ENCODE assay signal across 39 cellular contexts in genomic region chr22:47080100-47080499, GRCh38.
"Had no signal": no experiment of that assay in that cellular context is flagged by ENCODE, and none has a peak within 500 bp of the region (broad histone marks: within the 10 kb centered on the region; RNA-seq: fewer than 3 reads in every experiment).

No MANE protein-coding gene starts in this region.

- H3K27ac Mint-ChIP-seq: activated naive CD4-positive, alpha-beta T cell treated with anti-CD3 and anti-CD28 coated beads for 36 hours; activated naive CD4-positive, alpha-beta T cell treated with anti-CD3 and anti-CD28 coated beads, Interleukin-2, amount 10 ng/mL, durations not matched to agents 7 days and 5 days; activated naive CD4-positive, alpha-beta T cell treated with anti-CD3 and anti-CD28 coated beads, Interleukin-2, amount 50 U/mL, for 24 hours; activated naive CD4-positive, alpha-beta T cell treated with anti-CD3 and anti-CD28 coated beads, Interleukin-2, amount 50 U/mL, for 72 hours; activated naive CD8-positive, alpha-beta T cell; activated naive CD8-positive, alpha-beta T cell treated with anti-CD3 and anti-CD28 coated beads for 36 hours; activated naive CD8-positive, alpha-beta T cell treated with anti-CD3 and anti-CD28 coated beads, Interleukin-2, amount 10 ng/mL, durations not matched to agents 7 days and 5 days; activated naive CD8-positive, alpha-beta T cell treated with anti-CD3 and anti-CD28 coated beads, Interleukin-2, amount 50 U/mL, for 24 hours; activated T-cell treated with anti-CD3 and anti-CD28 coated beads, Interleukin-2, amount 50 U/mL, for 24 hours; activated T-cell treated with anti-CD3 and anti-CD28 coated beads, Interleukin-2, amount 50 U/mL, for 72 hours; activated T-helper 1 cell treated with anti-CD3 and anti-CD28 coated beads, Interleukin-12 subunit alpha, Interleukin-12 subunit beta, Interleukin-2, Interleukin-4 antibody, amounts not matched to agents 30 ng/mL and 10 ng/mL and 1 ng/mL, durations not matched to agents 14 hours and 24 hours and 36 hours; activated T-helper 17 cell treated with anti-CD3 and anti-CD28 coated beads, Interleukin-2, amount 50 U/mL, for 72 hours; activated T-helper 2 cell treated with anti-CD3 and anti-CD28 coated beads, Interferon-gamma antibody, Interleukin-2, Interleukin-4, amounts not matched to agents 10 μg/mL and 5 μg/mL and 100 μg/mL, durations not matched to agents 14 hours and 24 hours and 36 hours; brain had no signal

- FAIRE-seq: astrocyte, bronchial epithelial cell had no signal

- H3K4me3 Mint-ChIP-seq: activated naive CD4-positive, alpha-beta T cell treated with anti-CD3 and anti-CD28 coated beads for 36 hours; activated naive CD4-positive, alpha-beta T cell treated with anti-CD3 and anti-CD28 coated beads, Interleukin-2, amount 10 ng/mL, durations not matched to agents 7 days and 5 days; activated naive CD4-positive, alpha-beta T cell treated with anti-CD3 and anti-CD28 coated beads, Interleukin-2, amount 50 U/mL, for 24 hours; activated naive CD8-positive, alpha-beta T cell; activated naive CD8-positive, alpha-beta T cell treated with anti-CD3 and anti-CD28 coated beads for 36 hours; activated naive CD8-positive, alpha-beta T cell treated with anti-CD3 and anti-CD28 coated beads, Interleukin-2, amount 10 ng/mL, durations not matched to agents 7 days and 5 days; activated naive CD8-positive, alpha-beta T cell treated with anti-CD3 and anti-CD28 coated beads, Interleukin-2, amount 50 U/mL, for 24 hours; activated T-cell treated with anti-CD3 and anti-CD28 coated beads, Interleukin-2, amount 50 U/mL, for 24 hours; activated T-cell treated with anti-CD3 and anti-CD28 coated beads, Interleukin-2, amount 50 U/mL, for 4 hours; activated T-cell treated with anti-CD3 and anti-CD28 coated beads, Interleukin-2, amount 50 U/mL, for 72 hours; activated T-helper 1 cell treated with anti-CD3 and anti-CD28 coated beads, Interleukin-12 subunit alpha, Interleukin-12 subunit beta, Interleukin-2, Interleukin-4 antibody, amounts not matched to agents 30 ng/mL and 10 ng/mL and 1 ng/mL, durations not matched to agents 14 hours and 24 hours and 36 hours; activated T-helper 17 cell treated with anti-CD3 and anti-CD28 coated beads, Interleukin-2, amount 50 U/mL, for 72 hours; brain; central memory CD8-positive, alpha-beta T cell had no signal

- H3K4me3 ChIP-seq: adrenal gland, ascending aorta, body of pancreas, breast epithelium, cardiac muscle cell had no signal

- H3K27me3 Mint-ChIP-seq: activated naive CD4-positive, alpha-beta T cell treated with anti-CD3 and anti-CD28 coated beads, Interleukin-2, amount 10 ng/mL, durations not matched to agents 7 days and 5 days; activated naive CD4-positive, alpha-beta T cell treated with anti-CD3 and anti-CD28 coated beads, Interleukin-2, amount 50 U/mL, for 24 hours; activated naive CD8-positive, alpha-beta T cell; activated naive CD8-positive, alpha-beta T cell treated with anti-CD3 and anti-CD28 coated beads for 36 hours; activated naive CD8-positive, alpha-beta T cell treated with anti-CD3 and anti-CD28 coated beads, Interleukin-2, amount 10 ng/mL, durations not matched to agents 7 days and 5 days; activated naive CD8-positive, alpha-beta T cell treated with anti-CD3 and anti-CD28 coated beads, Interleukin-2, amount 50 U/mL, for 24 hours; activated T-cell treated with anti-CD3 and anti-CD28 coated beads, Interleukin-2, amount 50 U/mL, for 24 hours; activated T-helper 17 cell treated with anti-CD3 and anti-CD28 coated beads, Interleukin-2, amount 50 U/mL, for 72 hours; brain; central memory CD8-positive, alpha-beta T cell had no signal

- H3K36me3 ChIP-seq: adrenal gland, ascending aorta, brain microvascular endothelial cell, breast epithelium, cardiac muscle cell had no signal

- ATAC-seq: activated naive CD4-positive, alpha-beta T cell treated with anti-CD3 and anti-CD28 coated beads, Interleukin-2, amount 50 U/mL, for 72 hours; activated naive CD8-positive, alpha-beta T cell treated with anti-CD3 and anti-CD28 coated beads, Interleukin-2, amount 50 U/mL, for 24 hours; activated T-cell treated with anti-CD3 and anti-CD28 coated beads, Interleukin-2, amount 50 U/mL, for 4 hours; activated T-cell treated with anti-CD3 and anti-CD28 coated beads, Interleukin-2, amount 50 U/mL, for 72 hours; activated T-helper 17 cell treated with anti-CD3 and anti-CD28 coated beads, Interleukin-2, amount 50 U/mL, for 72 hours; body of pancreas had no signal

- DNase-seq: activated effector memory CD4-positive, alpha-beta T cell treated with anti-CD3 and anti-CD28 coated beads, Interleukin-2, amount 50 U/mL, for 16 hours; activated effector memory CD4-positive, alpha-beta T cell treated with Interleukin-2 at 50 U/mL for 16 hours; activated gamma-delta T cell; activated gamma-delta T cell treated with Interleukin-2 at 50 U/mL for 16 hours; activated naive CD4-positive, alpha-beta T cell; activated naive CD4-positive, alpha-beta T cell treated with anti-CD3 and anti-CD28 coated beads for 36 hours; activated naive CD4-positive, alpha-beta T cell treated with anti-CD3 and anti-CD28 coated beads, Interleukin-2, amount 10 ng/mL, durations not matched to agents 7 days and 5 days; activated naive CD4-positive, alpha-beta T cell treated with anti-CD3 and anti-CD28 coated beads, Interleukin-2, amount 50 U/mL, for 16 hours; activated naive CD4-positive, alpha-beta T cell treated with Interleukin-2 at 50 U/mL for 16 hours; activated naive CD8-positive, alpha-beta T cell treated with anti-CD3 and anti-CD28 coated beads for 36 hours; activated naive CD8-positive, alpha-beta T cell treated with anti-CD3 and anti-CD28 coated beads, Interleukin-2, amount 10 ng/mL, durations not matched to agents 7 days and 5 days; activated naive CD8-positive, alpha-beta T cell treated with anti-CD3 and anti-CD28 coated beads, Interleukin-2, amount 50 U/mL, for 24 hours; activated T-cell treated with anti-CD3 and anti-CD28 coated beads, Interleukin-2, amount 50 U/mL, for 24 hours; activated T-cell treated with anti-CD3 and anti-CD28 coated beads, Interleukin-2, amount 50 U/mL, for 4 hours; activated T-cell treated with anti-CD3 and anti-CD28 coated beads, Interleukin-2, amount 50 U/mL, for 48 hours; activated T-cell treated with anti-CD3 and anti-CD28 coated beads, Interleukin-2, amount 50 U/mL, for 72 hours; adrenal gland; amniotic stem cell; amygdala; anterior cingulate cortex; aorta; body of pancreas; brain microvascular endothelial cell; caudate nucleus; central memory CD4-positive, alpha-beta T cell; cerebellar nuclear complex had no signal

- H3K4me1 Mint-ChIP-seq: activated naive CD4-positive, alpha-beta T cell treated with anti-CD3 and anti-CD28 coated beads, Interleukin-2, amount 10 ng/mL, durations not matched to agents 7 days and 5 days; activated naive CD4-positive, alpha-beta T cell treated with anti-CD3 and anti-CD28 coated beads, Interleukin-2, amount 50 U/mL, for 24 hours; activated naive CD8-positive, alpha-beta T cell treated with anti-CD3 and anti-CD28 coated beads, Interleukin-2, amount 10 ng/mL, durations not matched to agents 7 days and 5 days; brain had no signal

- H3K9me3 ChIP-seq: adrenal gland, body of pancreas had no signal

- H3K4me1 ChIP-seq: adrenal gland, ascending aorta, body of pancreas, breast epithelium had no signal

- H3K27me3 ChIP-seq: adrenal gland, ascending aorta, body of pancreas, brain microvascular endothelial cell, breast epithelium, cardiac muscle cell had no signal

- H3K9me3 Mint-ChIP-seq: activated naive CD8-positive, alpha-beta T cell treated with anti-CD3 and anti-CD28 coated beads, Interleukin-2, amount 10 ng/mL, durations not matched to agents 7 days and 5 days; central memory CD8-positive, alpha-beta T cell had no signal

- H3K27ac ChIP-seq: adrenal gland, ascending aorta, body of pancreas, brain microvascular endothelial cell, breast epithelium, cardiac muscle cell had no signal
